4 cellular contexts compared by ENCODE assay signal in the genomic region with DNA sequence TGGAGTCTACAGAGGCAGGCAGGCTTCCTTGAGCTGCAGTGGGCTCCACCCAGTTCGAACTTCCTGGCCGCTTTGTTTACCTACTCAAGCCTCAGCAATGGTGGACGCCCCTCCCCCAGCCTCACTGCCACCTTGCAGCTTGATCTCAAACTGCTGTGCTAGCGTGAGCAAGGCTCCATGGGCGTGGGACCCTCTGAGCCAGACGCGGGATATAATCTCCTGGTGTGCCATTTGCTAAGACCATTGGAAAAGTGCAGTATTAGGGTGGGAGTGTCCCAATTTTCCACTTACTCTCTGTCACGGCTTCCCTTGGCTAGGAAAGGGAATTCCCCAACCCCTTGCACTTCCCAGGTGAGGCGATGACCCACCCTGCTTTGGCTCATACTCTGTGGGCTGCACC. TPM values are rescaled to one million over a fixed set of nuclear protein-coding genes. Genes with fewer than 3 reads are reported as not detected.
"Had no signal": no experiment of that assay in that cellular context is flagged by ENCODE, and none has a peak within 500 bp of the region (broad histone marks: within the 10 kb centered on the region; RNA-seq: fewer than 3 reads in every experiment).

No MANE protein-coding gene starts in this region.

RNA-seq across cellular contexts. Expression of a gene that starts 24.6 kb away (rescaled TPM):
- total RNA-seq: GM23248, H7, HFFc6 had no signal
- polyA plus RNA-seq: GM23248, IMR-90 had no signal
